Comparison of ENCODE assay signal across 17 cellular contexts in genomic region chr3:196128172-196128843, GRCh38. TPM values are rescaled to one million over a fixed set of nuclear protein-coding genes. Genes with fewer than 3 reads are reported as not detected.
DNase-seq lines count a peak whose midpoint lies in the region; ATAC-seq, FAIRE-seq and TF ChIP-seq lines count a peak whose summit lies in the region.
"Had no signal": no experiment of that assay in that cellular context is flagged by ENCODE, and none has a peak within 500 bp of the region (broad histone marks: within the 10 kb centered on the region; RNA-seq: fewer than 3 reads in every experiment).

No MANE protein-coding gene starts in this region.

- H3K27ac Mint-ChIP-seq in activated naive CD8-positive, alpha-beta T cell treated with anti-CD3 and anti-CD28 coated beads, Interleukin-2, amount 10 ng/mL, durations not matched to agents 7 days and 5 days = peak overlapping the region; percentile 19
- no peak overlapping the region for H3K27ac Mint-ChIP-seq in activated naive CD8-positive, alpha-beta T cell treated with anti-CD3 and anti-CD28 coated beads for 36 hours
- peak overlapping the region; percentile 80 for H3K27ac Mint-ChIP-seq in stimulated activated memory B cell treated with anti-CD40 and anti-IgM and Interleukin-4, amounts not matched to agents 10 μg/mL and 1 μg/mL and 100 μg/mL, for 72 hours
- H3K27ac Mint-ChIP-seq: CD4-positive, alpha-beta T cell had no signal

- H3K9me3 ChIP-seq in PC-9 (ENCODE audit: insufficient read depth, low read depth) = no peaks in the 10 kb centered on the region
- no peaks in the 10 kb centered on the region for H3K9me3 ChIP-seq in H1 (ENCODE audit: insufficient read depth in 2 of 2, low read depth in 1 of 2, low read length in 1 of 2)
- H3K9me3 ChIP-seq in aorta (ENCODE audit: control insufficient read depth, low read length) = no peaks in the 10 kb centered on the region
- H3K9me3 ChIP-seq: HAP-1, SJSA1 had no signal

- H3K36me3 Mint-ChIP-seq in activated naive CD8-positive, alpha-beta T cell treated with anti-CD3 and anti-CD28 coated beads, Interleukin-2, amount 10 ng/mL, durations not matched to agents 7 days and 5 days = no peaks in the 10 kb centered on the region
- H3K36me3 Mint-ChIP-seq in activated naive CD8-positive, alpha-beta T cell treated with anti-CD3 and anti-CD28 coated beads for 36 hours = no peaks in the 10 kb centered on the region
- H3K36me3 Mint-ChIP-seq in stimulated activated memory B cell treated with anti-CD40 and anti-IgM and Interleukin-4, amounts not matched to agents 10 μg/mL and 1 μg/mL and 100 μg/mL, for 72 hours = no peaks in the 10 kb centered on the region

- H3K14ac ChIP-seq in H1 (ENCODE audit: insufficient read length) = no peak overlapping the region

- WGBS in H1 (ENCODE audit: extremely low coverage in 1 of 2, insufficient coverage in 1 of 2, insufficient read length in 1 of 2, insufficient replicate concordance in 2 of 2, low coverage in 1 of 2, low lambda C conversion rate in 2 of 2, missing lambda C conversion rate in 1 of 2), 2 experiments = 90% methylated on average over 21 of the region's 21 CpGs; no CpG with 5 or more reads in 1 of the 2 experiments
- WGBS in aorta, 2 donors = 94% methylated on average over 21 of the region's 21 CpGs

- peaks cover 13% of the 10 kb centered on the region for H3F3A ChIP-seq in PC-9 (ENCODE audit: insufficient read depth, low read depth)

- H3K4me2 ChIP-seq in PC-9 (peak overlapping the region; percentile 42), H1 (ENCODE audit: insufficient read depth in 1 of 2, low read depth in 2 of 2, low read length in 2 of 2) (no peak overlapping the region)

- H3K27me3 ChIP-seq in PC-9 (ENCODE audit: insufficient read depth, low read depth) (no peaks in the 10 kb centered on the region), H1 (replicated peaks in 1 of 4; ENCODE audit: control insufficient read depth in 3 of 4, extremely low read depth in 1 of 4, insufficient read depth in 3 of 4, low read length in 3 of 4) (no peaks in the 10 kb centered on the region; a peak in 1 of 7 replicates), aorta (ENCODE audit: control insufficient read depth in 1 of 2, insufficient read depth in 2 of 2, low read length in 1 of 2) (no peaks in the 10 kb centered on the region), dorsolateral prefrontal cortex (no peaks in the 10 kb centered on the region)
- H3K27me3 ChIP-seq: SJSA1 had no signal

- H3K4me3 ChIP-seq in PC-9 (no peak overlapping the region), H1 (ENCODE audit: extremely low read depth in 1 of 4, insufficient read depth in 2 of 4, low read depth in 3 of 4, low read length in 4 of 4) (no peak overlapping the region), aorta (ENCODE audit: low read length in 2 of 2) (no peak overlapping the region), dorsolateral prefrontal cortex (no peak overlapping the region)
- H3K4me3 ChIP-seq: HAP-1, SJSA1 had no signal

- H2BK20ac ChIP-seq in H1 (ENCODE audit: low read length) = no peak overlapping the region

- POLR2A ChIA-PET in activated naive CD8-positive, alpha-beta T cell treated with anti-CD3 and anti-CD28 coated beads, Interleukin-2, amount 10 ng/mL, durations not matched to agents 7 days and 5 days (lab: Charles Lee) = interaction anchor here (1.3 to 1.5 kb wide), 3 partner anchors 8 to 53 kb away, joined by 3 to 7 read pairs (median 7); no protein-coding TSS in a partner anchor
- POLR2A ChIA-PET in PC-9 (lab: Charles Lee; ENCODE audit: unreplicated experiment) = interaction anchor here (0.6 to 1.6 kb wide), 4 partner anchors 7 to 32 kb away, joined by 4 to 25 read pairs (median 9); no protein-coding TSS in a partner anchor
- POLR2A ChIA-PET in H1 (lab: Charles Lee; ENCODE audit: partially characterized antibody) = no interaction called here

- no peak overlapping the region for H3K4ac ChIP-seq in H1 (replicated peaks; ENCODE audit: insufficient read length, low read depth, low read length)

- H4K20me1 ChIP-seq in PC-9 (ENCODE audit: insufficient read depth) (no peaks in the 10 kb centered on the region), H1 (replicated peaks in 1 of 2; ENCODE audit: control insufficient read depth in 1 of 2, insufficient read depth in 2 of 2, low read length in 2 of 2) (no peaks in the 10 kb centered on the region)

- no TSS peak for BruUV-seq in PC-9 (replicated peaks; lab: Mats Ljungman, UMichigan)

- H3K4me1 Mint-ChIP-seq in activated naive CD8-positive, alpha-beta T cell treated with anti-CD3 and anti-CD28 coated beads, Interleukin-2, amount 10 ng/mL, durations not matched to agents 7 days and 5 days = peaks cover 15% of the 10 kb centered on the region
- peaks cover 12% of the 10 kb centered on the region for H3K4me1 Mint-ChIP-seq in activated naive CD8-positive, alpha-beta T cell treated with anti-CD3 and anti-CD28 coated beads for 36 hours
- peaks cover 17% of the 10 kb centered on the region for H3K4me1 Mint-ChIP-seq in stimulated activated memory B cell treated with anti-CD40 and anti-IgM and Interleukin-4, amounts not matched to agents 10 μg/mL and 1 μg/mL and 100 μg/mL, for 72 hours

- H3K23ac ChIP-seq in H1 (ENCODE audit: insufficient read length) = no peak overlapping the region

- H3K79me2 ChIP-seq in PC-9 (ENCODE audit: low read depth) = no peaks in the 10 kb centered on the region
- no peaks in the 10 kb centered on the region for H3K79me2 ChIP-seq in H1 (ENCODE audit: control insufficient read depth in 1 of 2, insufficient read depth in 2 of 2, low read length in 2 of 2)

- H3K9me2 ChIP-seq in PC-9 (ENCODE audit: insufficient read depth) = no peaks in the 10 kb centered on the region

- no peak overlapping the region for H4K5ac ChIP-seq in H1 (ENCODE audit: insufficient read length, low read depth, low read length)

- peak overlapping the region; percentile 84; the same call in 1 of the 2 replicates for H2BK12ac ChIP-seq in H1 (ENCODE audit: low read depth, low read length)

- no peak overlapping the region for H3K56ac ChIP-seq in H1 (replicated peaks; ENCODE audit: insufficient read length, low read depth, low read length)

- no peak for TF ChIP-seq RAD21 in H1 (IDR thresholded peaks at IDR 0.05 in 1 of 2, conservative IDR thresholded peaks at IDR 0.05 in 1 of 2; ENCODE audit: low read depth in 2 of 2, low read length in 2 of 2)

- no peak for TF ChIP-seq EP300 in H1 (IDR thresholded peaks at IDR 0.05; ENCODE audit: borderline replicate concordance in 1 of 2, low read depth in 2 of 2, low read length in 2 of 2)

- no peak overlapping the region for H3K9ac ChIP-seq in H1 (replicated peaks in 1 of 4; ENCODE audit: extremely low read depth in 1 of 4, low read depth in 3 of 4, low read length in 3 of 4)

- H3K18ac ChIP-seq in H1 (ENCODE audit: extremely low read depth, low read length) = no peak overlapping the region

- intact Hi-C loops in PC-9 (cut with micrococcal nuclease; ENCODE audit: unreplicated experiment) = no loop called here
- intact Hi-C loops in aorta (cut with DNase I) = no loop called here
- intact Hi-C loops in dorsolateral prefrontal cortex (cut with DNase I) = no loop called here

- H3K4me1 ChIP-seq in PC-9 (replicated peaks; ENCODE audit: insufficient read depth) (peaks cover 26% of the 10 kb centered on the region), H1 (replicated peaks in 1 of 4; ENCODE audit: control insufficient read depth in 3 of 4, insufficient read depth in 4 of 4, low read length in 3 of 4) (no peaks in the 10 kb centered on the region), aorta (ENCODE audit: control insufficient read depth in 1 of 2, insufficient read depth in 2 of 2, low read length in 2 of 2) (no peaks in the 10 kb centered on the region)
- H3K4me1 ChIP-seq: HAP-1, SJSA1 had no signal

- no peak overlapping the region for H3K4me3 Mint-ChIP-seq in activated naive CD8-positive, alpha-beta T cell treated with anti-CD3 and anti-CD28 coated beads, Interleukin-2, amount 10 ng/mL, durations not matched to agents 7 days and 5 days
- H3K4me3 Mint-ChIP-seq in activated naive CD8-positive, alpha-beta T cell treated with anti-CD3 and anti-CD28 coated beads for 36 hours = no peak overlapping the region
- no peak overlapping the region for H3K4me3 Mint-ChIP-seq in stimulated activated memory B cell treated with anti-CD40 and anti-IgM and Interleukin-4, amounts not matched to agents 10 μg/mL and 1 μg/mL and 100 μg/mL, for 72 hours
- H3K4me3 Mint-ChIP-seq: CD4-positive, alpha-beta T cell had no signal

- peaks cover 1% of the 10 kb centered on the region for H3K9me3 Mint-ChIP-seq in activated naive CD8-positive, alpha-beta T cell treated with anti-CD3 and anti-CD28 coated beads, Interleukin-2, amount 10 ng/mL, durations not matched to agents 7 days and 5 days
- no peaks in the 10 kb centered on the region for H3K9me3 Mint-ChIP-seq in activated naive CD8-positive, alpha-beta T cell treated with anti-CD3 and anti-CD28 coated beads for 36 hours
- H3K9me3 Mint-ChIP-seq in stimulated activated memory B cell treated with anti-CD40 and anti-IgM and Interleukin-4, amounts not matched to agents 10 μg/mL and 1 μg/mL and 100 μg/mL, for 72 hours = no peaks in the 10 kb centered on the region
- H3K9me3 Mint-ChIP-seq: CD4-positive, alpha-beta T cell had no signal

- H2BK15ac ChIP-seq in H1 (ENCODE audit: low read length) = no peak overlapping the region

- no peak overlapping the region for H2AFZ ChIP-seq in PC-9
- no peak overlapping the region for H2AFZ ChIP-seq in H1 (ENCODE audit: low read length)

- no peak overlapping the region for H4K8ac ChIP-seq in H1 (ENCODE audit: extremely low read depth, insufficient read depth, low read length)

- CTCF ChIA-PET in PC-9 (lab: Charles Lee) (interaction anchor here (0.7 kb wide), 1 partner anchor 20 kb away, joined by 4 read pairs; no protein-coding TSS in a partner anchor), H1 (lab: Charles Lee; ENCODE audit: partially characterized antibody) (interaction anchor here (0.8 to 1.8 kb wide), 3 partner anchors 11 to 68 kb away, joined by 3 to 5 read pairs (median 4); no protein-coding TSS in a partner anchor)

- H2AK5ac ChIP-seq in H1 (ENCODE audit: low read depth, low read length) = 0 out of 2 replicates have a peak overlapping the region, but pooled peaks have one; percentile 83

- no peak for TF ChIP-seq CTCF in PC-9 (conservative IDR thresholded peaks at IDR 0.05)
- TF ChIP-seq CTCF in H1 (IDR thresholded peaks at IDR 0.05; ENCODE audit: control extremely low read depth in 1 of 3, insufficient read depth in 1 of 3, low read depth in 1 of 3, low read length in 3 of 3) = no peak
- TF ChIP-seq CTCF in dorsolateral prefrontal cortex (IDR thresholded peaks at IDR 0.05 in 54 of 56, conservative IDR thresholded peaks at IDR 0.05 in 2 of 56; ENCODE audit: low read depth in 1 of 56, partially characterized antibody in 56 of 56) = no peak

- no peak for ATAC-seq in activated naive CD8-positive, alpha-beta T cell treated with anti-CD3 and anti-CD28 coated beads, Interleukin-2, amount 10 ng/mL, durations not matched to agents 7 days and 5 days (ENCODE audit: low read depth)
- no peak for ATAC-seq in stimulated activated memory B cell treated with anti-CD40 and anti-IgM and Interleukin-4, amounts not matched to agents 10 μg/mL and 1 μg/mL and 100 μg/mL, for 72 hours
- no peak for ATAC-seq in aorta (ENCODE audit: low FRiP score)

- H4K91ac ChIP-seq in H1 (replicated peaks; ENCODE audit: insufficient read length, low read length) = no peak overlapping the region

- H3K23me2 ChIP-seq in H1 (ENCODE audit: low read depth, low read length) = no peaks in the 10 kb centered on the region

- H3K36me3 ChIP-seq in PC-9 (ENCODE audit: low read depth) = no peaks in the 10 kb centered on the region
- H3K36me3 ChIP-seq in H1 (ENCODE audit: control insufficient read depth in 2 of 4, insufficient read depth in 4 of 4, low read length in 3 of 4) = no peaks in the 10 kb centered on the region
- no peaks in the 10 kb centered on the region for H3K36me3 ChIP-seq in aorta (ENCODE audit: control insufficient read depth in 1 of 2, insufficient read depth in 2 of 2, low read length in 1 of 2)
- H3K36me3 ChIP-seq: HAP-1, SJSA1 had no signal

- H3K79me1 ChIP-seq in H1 (ENCODE audit: low read depth, low read length) = no peaks in the 10 kb centered on the region

- no peak for DNase-seq in activated naive CD8-positive, alpha-beta T cell treated with anti-CD3 and anti-CD28 coated beads, Interleukin-2, amount 10 ng/mL, durations not matched to agents 7 days and 5 days
- DNase-seq in activated naive CD8-positive, alpha-beta T cell treated with anti-CD3 and anti-CD28 coated beads for 36 hours = no peak
- DNase-seq in PC-9 (peak in 1 of 2 experiments; percentile 32), H1 (ENCODE audit: low read depth in 1 of 2, low spot score in 2 of 2) (no peak), aorta (no peak), dorsolateral prefrontal cortex (no peak)
- DNase-seq: AML-193, DMS53, NCI-H1048, NCI-H1436 treated with DMSO at 0.1 percent for 48 hours, NCI-H2081 treated with DMSO at 0.1 percent for 48 hours, NCI-H510A treated with DMSO at 0.1 percent for 48 hours, NCI-H82 had no signal

- H2BK5ac ChIP-seq in H1 (ENCODE audit: low read depth, low read length) = no peak overlapping the region

- H2BK120ac ChIP-seq in H1 (replicated peaks; ENCODE audit: low read depth, low read length) = no peak overlapping the region

- FAIRE-seq in H1 (lab: Jason Lieb, UNC) = no peak

- H3K27me3 Mint-ChIP-seq in activated naive CD8-positive, alpha-beta T cell treated with anti-CD3 and anti-CD28 coated beads, Interleukin-2, amount 10 ng/mL, durations not matched to agents 7 days and 5 days = no peaks in the 10 kb centered on the region
- H3K27me3 Mint-ChIP-seq in activated naive CD8-positive, alpha-beta T cell treated with anti-CD3 and anti-CD28 coated beads for 36 hours = peaks cover 3% of the 10 kb centered on the region
- H3K27me3 Mint-ChIP-seq in stimulated activated memory B cell treated with anti-CD40 and anti-IgM and Interleukin-4, amounts not matched to agents 10 μg/mL and 1 μg/mL and 100 μg/mL, for 72 hours = no peaks in the 10 kb centered on the region
- H3K27me3 Mint-ChIP-seq: CD4-positive, alpha-beta T cell had no signal

- H3K27ac ChIP-seq in PC-9 (peak overlapping the region; percentile 66; the same call in 1 of the 2 replicates), H1 (ENCODE audit: low read depth, low read length) (no peak overlapping the region), aorta (ENCODE audit: low read depth in 1 of 2, low read length in 2 of 2) (no peak overlapping the region), dorsolateral prefrontal cortex (peak overlapping the region in 5 of 59 donors; percentile 12 to 39 (median 30))
- H3K27ac ChIP-seq: SJSA1 had no signal

- no peak for TF ChIP-seq POLR2A in H1 (IDR thresholded peaks at IDR 0.05; ENCODE audit: control extremely low read depth in 1 of 2, low read depth in 2 of 2, low read length in 2 of 2)

RNA-seq across cellular contexts. Expression of gene TFRC, which starts 46.4 kb away (rescaled TPM):
- total RNA-seq in activated naive CD8-positive, alpha-beta T cell treated with anti-CD3 and anti-CD28 coated beads, Interleukin-2, amount 10 ng/mL, durations not matched to agents 7 days and 5 days = 100 to 1,000 TPM; 168 to 171 TPM
- total RNA-seq in activated naive CD8-positive, alpha-beta T cell treated with anti-CD3 and anti-CD28 coated beads for 36 hours = 100 to 1,000 TPM; 550 TPM
- total RNA-seq in PC-9 (2021) = 134 and 195 TPM in 2 replicates
- total RNA-seq in H1 (2021; fragmentation: NEBNext Ultra II Directional; extraction: Animal tissue kit (Norgen Biotek cat#: 25700)) = 146 and 161 TPM in 2 replicates
- polyA plus RNA-seq in H1 (2011; rRNA removed) = 19.3 and 67.3 TPM in 2 replicates
- polyA plus RNA-seq in H1 (2011; cell fraction: cytosol; rRNA removed) = 38.7 TPM
- 39.2 TPM for polyA plus RNA-seq in H1 (2011; cell fraction: nucleus; rRNA removed)
- polyA plus RNA-seq in H1 (2012, experiment 1 of 2) = 111 to 150 TPM (median 125 TPM) in 4 replicates
- polyA plus RNA-seq in H1 (2012, experiment 2 of 2) = 9.4 TPM
- polyA plus RNA-seq in H1 (2013, experiment 1 of 2) = 108 TPM
- 103 TPM for polyA plus RNA-seq in H1 (2013, experiment 2 of 2)
- polyA minus RNA-seq in H1 (2011; rRNA and poly(A)+ RNA removed) = 139 and 420 TPM in 2 replicates
- 116 TPM for polyA minus RNA-seq in H1 (2011; cell fraction: cytosol; rRNA and poly(A)+ RNA removed)
- 156 TPM for polyA minus RNA-seq in H1 (2011; cell fraction: nucleus; rRNA and poly(A)+ RNA removed)
- total RNA-seq in aorta = 100 to 1,000 TPM in 1 of 2 donors, 10 to 100 TPM in 1; 81.8 to 141 TPM
- polyA plus RNA-seq in aorta = 10 to 100 TPM; 19.5 to 23.7 TPM
- total RNA-seq in dorsolateral prefrontal cortex = 100 to 1,000 TPM in 60 of 120 experiments, 10 to 100 TPM in 60; 54.9 to 178 (median 99.8) TPM
